ENCODE assay signal across 8 cellular contexts in the genomic region with DNA sequence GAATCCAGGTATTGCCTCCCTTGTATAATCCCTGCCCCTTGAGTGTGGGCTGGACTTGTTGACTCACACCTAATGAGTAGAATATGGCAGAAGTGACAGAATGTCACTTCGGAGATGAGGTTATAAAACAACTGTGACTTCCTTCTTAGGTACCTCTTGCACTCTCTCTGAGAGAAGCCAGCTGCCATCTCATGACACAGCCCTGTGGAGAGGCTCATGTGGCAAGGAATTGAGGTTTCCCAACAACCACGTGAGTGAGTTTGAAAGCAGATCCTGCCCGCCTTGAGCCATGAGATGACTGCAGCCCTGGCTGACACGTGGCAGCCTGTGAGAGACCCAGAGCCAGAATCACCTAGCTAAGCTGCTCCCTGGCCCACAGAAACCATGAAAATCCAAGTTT.
DNase-seq lines count a peak whose midpoint lies in the region; ATAC-seq lines count a peak whose summit lies in the region.

No MANE protein-coding gene starts in this region.

- peak overlapping the region; percentile 82 for H3K27ac Mint-ChIP-seq in stimulated activated effector memory CD8-positive, alpha-beta T cell treated with anti-CD3 and anti-CD28 coated beads, Interleukin-12 subunit alpha, Interleukin-12 subunit beta, amount 100 ng/mL, for 72 hours

- H3K36me3 Mint-ChIP-seq in stimulated activated effector memory CD8-positive, alpha-beta T cell treated with anti-CD3 and anti-CD28 coated beads, Interleukin-12 subunit alpha, Interleukin-12 subunit beta, amount 100 ng/mL, for 72 hours, result no peaks in the 10 kb centered on the region

- H3K4me1 Mint-ChIP-seq in stimulated activated effector memory CD8-positive, alpha-beta T cell treated with anti-CD3 and anti-CD28 coated beads, Interleukin-12 subunit alpha, Interleukin-12 subunit beta, amount 100 ng/mL, for 72 hours, result peaks cover 8% of the 10 kb centered on the region

- H3K4me3 Mint-ChIP-seq in stimulated activated effector memory CD8-positive, alpha-beta T cell treated with anti-CD3 and anti-CD28 coated beads, Interleukin-12 subunit alpha, Interleukin-12 subunit beta, amount 100 ng/mL, for 72 hours, result no peak overlapping the region

- ATAC-seq in stimulated activated effector memory CD8-positive, alpha-beta T cell treated with anti-CD3 and anti-CD28 coated beads, Interleukin-12 subunit alpha, Interleukin-12 subunit beta, amount 100 ng/mL, for 72 hours, result peak; percentile 98
- no peak for ATAC-seq in GM21576 (IDR thresholded peaks at IDR 0.05; ENCODE audit: unreplicated experiment)

- peak; percentile 38 for DNase-seq in activated CD4-positive, alpha-beta T cell treated with anti-CD3 and anti-CD28 coated beads for 48 hours
- DNase-seq in activated CD4-positive, alpha-beta T cell treated with anti-CD3 and anti-CD28 coated beads, Interleukin-2, amount 50 U/mL, for 4 hours, result no peak
- DNase-seq in RPMI8226 (peak; percentile 12), glomerular visceral epithelial cell (ENCODE audit: extremely low spot score) (peak; percentile 21), NCI-H748 (lab: John Stamatoyannopoulos, UW; ENCODE audit: unreplicated experiment) (no peak)
- peak; percentile 2 to 52 for DNase-seq in stimulated activated effector memory CD8-positive, alpha-beta T cell treated with anti-CD3 and anti-CD28 coated beads, Interleukin-12 subunit alpha, Interleukin-12 subunit beta, amount 100 ng/mL, for 72 hours (ENCODE audit: low spot score in 2 of 2)
- no peak for DNase-seq in effector CD8-positive, alpha-beta T cell (lab: John Stamatoyannopoulos, UW)

- H3K9me3 Mint-ChIP-seq in stimulated activated effector memory CD8-positive, alpha-beta T cell treated with anti-CD3 and anti-CD28 coated beads, Interleukin-12 subunit alpha, Interleukin-12 subunit beta, amount 100 ng/mL, for 72 hours, result no peaks in the 10 kb centered on the region

Comparison
In these comparisons a context has a peak if more than half of its experiments do, and no peak if none do; other contexts are left out.
1. DNase-seq: peak in activated CD4-positive, alpha-beta T cell treated with anti-CD3 and anti-CD28 coated beads for 48 hours (single experiment), RPMI8226 (single experiment), glomerular visceral epithelial cell (single experiment) and stimulated activated effector memory CD8-positive, alpha-beta T cell treated with anti-CD3 and anti-CD28 coated beads, Interleukin-12 subunit alpha, Interleukin-12 subunit beta, amount 100 ng/mL, for 72 hours (2 of 2); none in activated CD4-positive, alpha-beta T cell treated with anti-CD3 and anti-CD28 coated beads, Interleukin-2, amount 50 U/mL, for 4 hours (0 of 2), effector CD8-positive, alpha-beta T cell (single experiment) and NCI-H748 (single experiment).